ENCODE assay signal across 8 cellular contexts in the genomic region with DNA sequence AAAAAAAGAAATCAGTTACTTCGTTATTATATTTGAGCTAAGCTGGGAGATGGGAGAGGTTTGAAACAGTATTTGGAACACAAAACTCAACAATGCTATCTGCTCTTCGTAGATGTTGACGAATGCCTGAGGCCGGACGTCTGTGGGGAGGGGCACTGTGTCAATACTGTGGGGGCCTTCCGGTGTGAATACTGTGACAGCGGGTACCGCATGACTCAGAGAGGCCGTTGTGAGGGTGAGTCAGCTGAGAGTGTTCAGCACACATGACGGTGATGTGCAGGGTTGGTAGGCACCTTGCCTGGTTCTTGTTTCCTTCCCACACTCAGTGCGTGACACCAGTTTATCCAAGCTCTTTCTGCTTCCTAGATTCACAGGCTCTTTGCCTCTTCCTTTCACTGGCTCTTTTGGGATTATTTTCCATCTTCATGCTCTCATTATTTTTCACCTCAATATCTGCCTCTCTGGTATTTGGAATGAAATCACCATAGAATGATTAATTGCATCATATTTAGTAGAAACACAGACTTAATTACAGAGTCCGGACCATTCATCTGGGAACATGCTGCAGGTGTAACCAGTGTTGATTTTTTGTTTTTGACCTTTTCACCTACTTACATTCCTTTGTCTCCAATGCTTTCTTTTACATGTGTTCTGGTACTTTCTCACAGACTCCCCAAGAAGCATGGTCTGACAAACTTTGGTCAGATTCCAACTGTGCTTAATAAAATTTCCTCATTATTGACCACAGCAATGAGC.
DNase-seq lines count a peak whose midpoint lies in the region; ATAC-seq, FAIRE-seq and TF ChIP-seq lines count a peak whose summit lies in the region.

No MANE protein-coding gene starts in this region.

- DNase-seq in A172 (ENCODE audit: low spot score) (peak; percentile 98), HTR-8/SVneo (ENCODE audit: insufficient read length, low spot score) (peak; percentile 77), kidney glomerular epithelial cell (lab: John Stamatoyannopoulos, UW) (peak; percentile 79), vagina (ENCODE audit: extremely low spot score in 2 of 2) (no peak), NCI-H82 treated with DMSO at 0.1 percent for 48 hours (lab: John Stamatoyannopoulos, UW; ENCODE audit: unreplicated experiment) (no peak), H7 (no peak)
- peak; percentile 12 for DNase-seq in activated gamma-delta T cell treated with anti-CD3 and anti-CD28 coated beads, Interleukin-2, amount 50 U/mL, for 16 hours (ENCODE audit: low read depth)

- peak; percentile 74 for FAIRE-seq in HTR-8/SVneo (lab: Jason Lieb, UNC)

- TF ChIP-seq CTCF in vagina (IDR thresholded peaks at IDR 0.05), result no peak

- peaks cover 10% of the 10 kb centered on the region for H3K4me1 ChIP-seq in vagina

- no peak for ATAC-seq in HG03095 (IDR thresholded peaks at IDR 0.05; ENCODE audit: unreplicated experiment)

- H3K36me3 ChIP-seq in vagina (no peaks in the 10 kb centered on the region), H7 (replicated peaks; ENCODE audit: control insufficient read depth, insufficient read depth, low read length) (no peaks in the 10 kb centered on the region; the same call in 1 of the 2 replicates)

- H3K4me3 ChIP-seq in vagina, result no peak overlapping the region
- no peak overlapping the region for H3K4me3 ChIP-seq in H7 (ENCODE audit: insufficient read depth, low read depth, low read length)

- H3K27me3 ChIP-seq in vagina (no peaks in the 10 kb centered on the region), H7 (ENCODE audit: control insufficient read depth, insufficient read depth, low read length) (no peaks in the 10 kb centered on the region)

- H3K27ac ChIP-seq in vagina, result peak overlapping the region; percentile 80

- TF ChIP-seq POLR2A in vagina (IDR thresholded peaks at IDR 0.05), result no peak

- intact Hi-C loops in vagina (cut with DNase I), result loop anchor here (10.0 kb wide), 2 partner anchors 99 to 141 kb away; no protein-coding TSS in a partner anchor

- no peaks in the 10 kb centered on the region for H3K9me3 ChIP-seq in vagina

Comparison
In these comparisons a context has a peak if more than half of its experiments do, and no peak if none do; other contexts are left out.
1. DNase-seq: peak in A172 (single experiment), HTR-8/SVneo (single experiment), activated gamma-delta T cell treated with anti-CD3 and anti-CD28 coated beads, Interleukin-2, amount 50 U/mL, for 16 hours (single experiment) and kidney glomerular epithelial cell (single experiment); none in vagina (0 of 2), NCI-H82 treated with DMSO at 0.1 percent for 48 hours (single experiment) and H7 (single experiment).